1 cellular context compared by ENCODE assay signal in genomic region chr1:150927629-150928028, GRCh38.
TF ChIP-seq lines count a peak whose summit lies in the region.

No MANE protein-coding gene starts in this region.

TF ChIP-seq in HepG2, 621 proteins besides CTCF, POLR2A, EP300 and RAD21:
- TF ChIP-seq MIER3 (CRISPR knock-in tag; IDR thresholded peaks at IDR 0.05; ENCODE audit: borderline replicate concordance) (no peak), POLR2AphosphoS2 (IDR thresholded peaks at IDR 0.05; ENCODE audit: low read depth, low read length) (no peak), ZMYM2 (CRISPR knock-in tag; IDR thresholded peaks at IDR 0.05) (no peak)
- TF ChIP-seq, protein P1, sequence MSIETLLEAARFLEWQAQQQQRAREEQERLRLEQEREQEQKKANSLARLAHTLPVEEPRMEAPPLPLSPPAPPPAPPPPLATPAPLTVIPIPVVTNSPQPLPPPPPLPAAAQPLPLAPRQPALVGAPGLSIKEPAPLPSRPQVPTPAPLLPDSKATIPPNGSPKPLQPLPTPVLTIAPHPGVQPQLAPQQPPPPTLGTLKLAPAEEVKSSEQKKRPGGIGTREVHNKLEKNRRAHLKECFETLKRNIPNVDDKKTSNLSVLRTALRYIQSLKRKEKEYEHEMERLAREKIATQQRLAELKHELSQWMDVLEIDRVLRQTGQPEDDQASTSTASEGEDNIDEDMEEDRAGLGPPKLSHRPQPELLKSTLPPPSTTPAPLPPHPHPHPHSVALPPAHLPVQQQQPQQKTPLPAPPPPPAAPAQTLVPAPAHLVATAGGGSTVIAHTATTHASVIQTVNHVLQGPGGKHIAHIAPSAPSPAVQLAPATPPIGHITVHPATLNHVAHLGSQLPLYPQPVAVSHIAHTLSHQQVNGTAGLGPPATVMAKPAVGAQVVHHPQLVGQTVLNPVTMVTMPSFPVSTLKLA (IDR thresholded peaks at IDR 0.05) = no peak
